Comparison of ENCODE assay signal across 23 cellular contexts in genomic region chr9:135369401-135369800, GRCh38.
"Had no signal": no experiment of that assay in that cellular context is flagged by ENCODE, and none has a peak within 500 bp of the region (broad histone marks: within the 10 kb centered on the region; RNA-seq: fewer than 3 reads in every experiment).

No MANE protein-coding gene starts in this region.

- H3K4me3 ChIP-seq: cardiac muscle cell, left lung, right atrium auricular region, suprapubic skin had no signal

- H3K27me3 Mint-ChIP-seq: activated naive CD8-positive, alpha-beta T cell treated with anti-CD3 and anti-CD28 coated beads, Interleukin-2, amount 50 U/mL, for 24 hours had no signal

- ATAC-seq: activated naive CD8-positive, alpha-beta T cell treated with anti-CD3 and anti-CD28 coated beads, Interleukin-2, amount 50 U/mL, for 24 hours; activated T-helper 17 cell treated with anti-CD3 and anti-CD28 coated beads, Interleukin-2, amount 50 U/mL, for 72 hours; left lung; natural killer cell; T-cell had no signal

- H3K4me3 Mint-ChIP-seq: activated naive CD4-positive, alpha-beta T cell treated with anti-CD3 and anti-CD28 coated beads for 36 hours; activated naive CD8-positive, alpha-beta T cell treated with anti-CD3 and anti-CD28 coated beads, Interleukin-2, amount 50 U/mL, for 24 hours; activated T-helper 17 cell treated with anti-CD3 and anti-CD28 coated beads, Interleukin-2, amount 50 U/mL, for 72 hours; memory B cell; natural killer cell; stimulated activated naive CD8-positive, alpha-beta T cell treated with anti-CD3 and anti-CD28 coated beads, Interleukin-15, Interleukin-2, amounts not matched to agents 100 ng/mL and 50 ng/mL, for 24 hours; T-cell had no signal

- FAIRE-seq: islet of Langerhans, small intestine had no signal

- H3K36me3 Mint-ChIP-seq: memory B cell, natural killer cell, T-cell had no signal

- H3K27ac ChIP-seq: cardiac muscle cell, left lung, right atrium auricular region, suprapubic skin had no signal

- H3K36me3 ChIP-seq: cardiac muscle cell, left lung, right atrium auricular region, suprapubic skin had no signal

- H3K9me3 Mint-ChIP-seq: activated naive CD4-positive, alpha-beta T cell treated with anti-CD3 and anti-CD28 coated beads for 36 hours; activated naive CD8-positive, alpha-beta T cell treated with anti-CD3 and anti-CD28 coated beads, Interleukin-2, amount 50 U/mL, for 24 hours; activated T-helper 17 cell treated with anti-CD3 and anti-CD28 coated beads, Interleukin-2, amount 50 U/mL, for 72 hours; memory B cell; natural killer cell; stimulated activated naive CD8-positive, alpha-beta T cell treated with anti-CD3 and anti-CD28 coated beads, Interleukin-15, Interleukin-2, amounts not matched to agents 100 ng/mL and 50 ng/mL, for 24 hours; T-cell had no signal

- H3K4me1 Mint-ChIP-seq: activated naive CD8-positive, alpha-beta T cell treated with anti-CD3 and anti-CD28 coated beads, Interleukin-2, amount 50 U/mL, for 24 hours; activated T-helper 17 cell treated with anti-CD3 and anti-CD28 coated beads, Interleukin-2, amount 50 U/mL, for 72 hours; memory B cell; natural killer cell; T-cell had no signal

- DNase-seq: activated CD4-positive, alpha-beta T cell treated with anti-CD3 and anti-CD28 coated beads, Interleukin-2, amount 50 U/mL, for 4 hours; activated CD4-positive, CD25-positive, alpha-beta regulatory T cell treated with anti-CD3 and anti-CD28 coated beads, Interleukin-2, amount 50 U/mL, for 72 hours; activated naive CD4-positive, alpha-beta T cell treated with anti-CD3 and anti-CD28 coated beads for 36 hours; activated naive CD8-positive, alpha-beta T cell treated with anti-CD3 and anti-CD28 coated beads, Interleukin-2, amount 50 U/mL, for 24 hours; activated T-cell treated with anti-CD3 and anti-CD28 coated beads for 4 hours; aorta; erythroblast; natural killer cell; occipital lobe; small intestine; stimulated activated CD4-positive, alpha-beta T cell treated with anti-CD3 and anti-CD28 coated beads, Interleukin-4, amount 100 ng/mL, for 4 hours; T-cell; T-helper 9 cell; trophoblast cell had no signal

- H3K9me3 ChIP-seq: left lung, right atrium auricular region, suprapubic skin had no signal

- H3K27ac Mint-ChIP-seq: activated naive CD4-positive, alpha-beta T cell treated with anti-CD3 and anti-CD28 coated beads for 36 hours; activated naive CD8-positive, alpha-beta T cell treated with anti-CD3 and anti-CD28 coated beads, Interleukin-2, amount 50 U/mL, for 24 hours; activated T-helper 17 cell treated with anti-CD3 and anti-CD28 coated beads, Interleukin-2, amount 50 U/mL, for 72 hours; memory B cell; natural killer cell; progenitor cell of endocrine pancreas; stimulated activated naive CD8-positive, alpha-beta T cell treated with anti-CD3 and anti-CD28 coated beads, Interleukin-15, Interleukin-2, amounts not matched to agents 100 ng/mL and 50 ng/mL, for 24 hours; T-cell had no signal

- H3K4me1 ChIP-seq: left lung, right atrium auricular region, suprapubic skin had no signal
